In the genomic region with DNA sequence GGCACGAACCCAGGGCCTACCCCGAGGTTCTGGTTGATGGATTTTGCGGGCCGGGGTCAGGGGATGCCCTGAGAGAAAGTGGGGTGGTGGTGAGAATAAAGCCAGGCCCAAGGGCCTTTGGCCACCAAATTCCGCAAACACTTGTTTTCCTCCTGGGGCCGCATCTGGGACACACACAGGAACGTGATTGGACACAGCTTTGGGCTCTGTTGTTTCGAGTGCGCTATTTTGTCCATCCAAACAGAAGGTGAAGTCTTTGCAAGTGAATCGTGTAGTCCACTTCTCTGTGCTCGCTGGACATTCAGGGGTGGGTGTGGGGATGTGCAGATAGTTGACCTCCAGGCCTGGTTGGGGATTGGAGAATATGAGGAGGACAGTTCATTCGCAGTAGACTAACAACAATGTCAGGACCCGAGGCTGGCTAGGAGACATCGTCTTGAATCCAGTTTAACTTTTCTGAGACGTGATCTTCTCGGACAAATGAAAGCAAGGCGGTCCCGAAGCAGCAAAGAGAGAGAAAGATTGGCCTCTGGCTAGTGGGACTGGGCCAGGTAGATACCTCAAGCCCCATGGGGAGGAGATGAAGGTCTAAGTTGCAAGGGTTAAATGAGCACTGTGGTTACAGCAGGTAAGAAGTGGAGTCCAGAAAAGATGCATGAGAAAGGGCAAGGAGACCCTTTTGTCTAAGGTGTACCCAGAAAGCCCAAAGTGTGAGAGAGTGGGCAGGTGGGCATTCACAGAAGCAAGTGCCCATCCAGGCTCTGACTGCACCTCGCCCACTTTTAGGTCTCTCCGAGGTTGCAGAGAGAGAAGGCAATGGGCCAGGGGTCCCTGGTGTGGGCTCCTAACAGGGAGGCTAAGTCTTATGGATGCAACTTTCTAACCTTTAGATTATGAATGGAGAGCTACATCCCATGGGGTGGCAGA, we compare ENCODE assay signal across 1 cellular context.
TF ChIP-seq lines count a peak whose summit lies in the region.

No MANE protein-coding gene starts in this region.

TF ChIP-seq in endothelial cell of umbilical vein, 7 proteins besides CTCF, POLR2A, EP300 and RAD21:
- peak; percentile 63 for TF ChIP-seq EZH2 (IDR thresholded peaks at IDR 0.05; ENCODE audit: borderline replicate concordance, low read depth, low read length, severe bottlenecking)
- TF ChIP-seq POLR2AphosphoS5 (IDR thresholded peaks at IDR 0.05; ENCODE audit: insufficient read depth, low read depth, low read length): no peak
- TF ChIP-seq MYC (IDR thresholded peaks at IDR 0.05; ENCODE audit: low read depth, low read length): no peak
